In genomic region chr2:154758871-154759270, GRCh38 we compare ENCODE assay signal across 23 cellular contexts.
"Had no signal": no experiment of that assay in that cellular context is flagged by ENCODE, and none has a peak within 500 bp of the region (broad histone marks: within the 10 kb centered on the region; RNA-seq: fewer than 3 reads in every experiment).

No MANE protein-coding gene starts in this region.

- FAIRE-seq: endothelial cell of umbilical vein had no signal

- ATAC-seq: activated T-cell treated with anti-CD3 and anti-CD28 coated beads, Interleukin-2, amount 50 U/mL, for 72 hours; heart left ventricle; stimulated activated effector memory CD8-positive, alpha-beta T cell treated with anti-CD3 and anti-CD28 coated beads, Interleukin-12 subunit alpha, Interleukin-12 subunit beta, amount 100 ng/mL, for 72 hours had no signal

- H3K4me3 ChIP-seq: ascending aorta, cardiac muscle cell, heart left ventricle, sigmoid colon, stomach, thyroid gland, upper lobe of left lung, vagina had no signal

- H3K36me3 ChIP-seq: ascending aorta, cardiac muscle cell, heart left ventricle, neutrophil, sigmoid colon, stomach, thyroid gland, upper lobe of left lung, vagina had no signal

- H3K27me3 ChIP-seq: ascending aorta, cardiac muscle cell, heart left ventricle, neutrophil, sigmoid colon, stomach, thyroid gland, upper lobe of left lung, vagina had no signal

- H3K4me1 ChIP-seq: ascending aorta, heart left ventricle, sigmoid colon, stomach, thyroid gland, upper lobe of left lung, vagina had no signal

- H3K27ac ChIP-seq: ascending aorta, cardiac muscle cell, heart left ventricle, neutrophil, sigmoid colon, stomach, thyroid gland, upper lobe of left lung, vagina had no signal

- H3K9me3 ChIP-seq: ascending aorta, neutrophil, sigmoid colon, stomach, thyroid gland, upper lobe of left lung, vagina had no signal

- DNase-seq: activated CD4-positive, alpha-beta T cell treated with anti-CD3 and anti-CD28 coated beads for 4 hours; activated CD4-positive, alpha-beta T cell treated with anti-CD3 and anti-CD28 coated beads, Interleukin-2, amount 50 U/mL, for 4 hours; activated CD4-positive, CD25-positive, alpha-beta regulatory T cell; activated naive CD4-positive, alpha-beta T cell; activated naive CD8-positive, alpha-beta T cell treated with anti-CD3 and anti-CD28 coated beads for 36 hours; activated T-cell treated with anti-CD3 and anti-CD28 coated beads for 4 hours; activated T-cell treated with anti-CD3 and anti-CD28 coated beads, Interleukin-2, amount 50 U/mL, for 72 hours; heart left ventricle; naive B cell; nephron progenitor cell; retina; sigmoid colon; small intestine; stimulated activated CD4-positive, alpha-beta T cell treated with anti-CD3 and anti-CD28 coated beads, Interleukin-4, amount 100 ng/mL, for 24 hours; stomach; thyroid gland; upper lobe of left lung had no signal
